In the genomic region with DNA sequence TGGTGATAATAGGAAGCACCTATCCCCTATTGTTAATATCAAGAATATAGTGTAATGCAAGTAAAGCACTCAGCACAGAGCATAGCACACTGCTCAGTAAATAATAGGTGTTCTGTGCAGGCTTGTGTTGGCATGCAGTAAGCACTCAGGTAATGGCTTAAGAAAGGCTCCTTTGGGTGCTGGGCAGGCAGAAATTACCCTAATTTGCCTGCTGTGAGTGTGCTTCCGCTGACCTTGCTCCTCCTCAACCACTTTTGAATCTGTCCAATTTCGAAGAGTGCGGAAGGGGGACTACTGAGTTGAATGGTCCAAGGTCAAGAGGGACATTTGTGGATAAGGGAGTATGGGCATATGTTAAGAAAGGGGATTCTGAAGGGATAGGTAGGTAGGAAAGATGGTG, we compare ENCODE assay signal across 14 cellular contexts. TPM values are rescaled to one million over a fixed set of nuclear protein-coding genes. Genes with fewer than 3 reads are reported as not detected.
DNase-seq lines count a peak whose midpoint lies in the region; ATAC-seq, FAIRE-seq and TF ChIP-seq lines count a peak whose summit lies in the region.
"Had no signal": no experiment of that assay in that cellular context is flagged by ENCODE, and none has a peak within 500 bp of the region (broad histone marks: within the 10 kb centered on the region; RNA-seq: fewer than 3 reads in every experiment).

No MANE protein-coding gene starts in this region.

- H3K36me3 ChIP-seq in mesodermal cell (ENCODE audit: control insufficient read depth, insufficient read depth, low read length) = peaks cover 86% of the 10 kb centered on the region

- no peaks in the 10 kb centered on the region for H3K4me1 ChIP-seq in mesodermal cell (ENCODE audit: control insufficient read depth, insufficient read depth, low read length, poor library complexity, severe bottlenecking)

- TF ChIP-seq CTCF in 22Rv1 (IDR thresholded peaks at IDR 0.05) = no peak

- H3K27ac Mint-ChIP-seq in activated naive CD4-positive, alpha-beta T cell treated with anti-CD3 and anti-CD28 coated beads, Interleukin-2, amount 50 U/mL, for 72 hours = peak overlapping the region; percentile 73 to 83

- H3K27ac ChIP-seq in 22Rv1 = peak overlapping the region; percentile 62
- peak overlapping the region; percentile 8 for H3K27ac ChIP-seq in mesodermal cell (ENCODE audit: low read depth, low read length, severe bottlenecking)
- H3K27ac ChIP-seq: C4-2B, lower lobe of right lung had no signal

- no peak overlapping the region for H3K4me3 ChIP-seq in mesodermal cell (ENCODE audit: extremely low read depth, insufficient read depth, low read length, poor library complexity, severe bottlenecking)
- H3K4me3 ChIP-seq: lower lobe of right lung, skin epidermis had no signal

- FAIRE-seq in GM19239 (lab: Jason Lieb, UNC) = peak; percentile 21

- H3K9me3 Mint-ChIP-seq in activated naive CD4-positive, alpha-beta T cell treated with anti-CD3 and anti-CD28 coated beads, Interleukin-2, amount 50 U/mL, for 72 hours = no peaks in the 10 kb centered on the region
- H3K9me3 Mint-ChIP-seq: activated CD4-positive, alpha-beta T cell treated with anti-CD3 and anti-CD28 coated beads, Interleukin-2, amount 10 ng/mL, durations not matched to agents 7 days and 5 days had no signal

- H3K36me3 Mint-ChIP-seq in activated naive CD4-positive, alpha-beta T cell treated with anti-CD3 and anti-CD28 coated beads, Interleukin-2, amount 50 U/mL, for 72 hours = peaks cover 31 to 32% of the 10 kb centered on the region in 2 donors

- 94 to 100% methylated on average over 2 to 3 of the region's 3 CpGs for WGBS in mesodermal cell (ENCODE audit: insufficient coverage in 2 of 2), 2 experiments

- ATAC-seq in activated naive CD4-positive, alpha-beta T cell treated with anti-CD3 and anti-CD28 coated beads, Interleukin-2, amount 50 U/mL, for 72 hours = peak in 1 of 2 donors; percentile 17
- ATAC-seq in HG03521 (IDR thresholded peaks at IDR 0.05; ENCODE audit: unreplicated experiment) = no peak
- ATAC-seq: foreskin keratinocyte, lower lobe of right lung had no signal

- no peaks in the 10 kb centered on the region for H3K9me3 ChIP-seq in mesodermal cell (ENCODE audit: control insufficient read depth, low read length)
- H3K9me3 ChIP-seq: lower lobe of right lung had no signal

- no peak for DNase-seq in GM19239 (ENCODE audit: insufficient read length, low spot score)
- DNase-seq in activated naive CD4-positive, alpha-beta T cell treated with anti-CD3 and anti-CD28 coated beads, Interleukin-2, amount 50 U/mL, for 72 hours (ENCODE audit: low spot score in 2 of 2) = no peak
- no peak for DNase-seq in mucosa of gallbladder (ENCODE audit: low spot score)
- DNase-seq in UCSD-AML1 (lab: John Stamatoyannopoulos, UW; ENCODE audit: unreplicated experiment) = no peak
- no peak for DNase-seq in NCI-H510A (lab: John Stamatoyannopoulos, UW)
- DNase-seq: activated CD4-positive, alpha-beta T cell treated with anti-CD3 and anti-CD28 coated beads, Interleukin-2, amount 10 ng/mL, durations not matched to agents 7 days and 5 days; foreskin keratinocyte; MV-4-11 had no signal

RNA-seq across cellular contexts. Expression of a gene that starts 15.4 kb away (rescaled TPM):
- 100 to 1,000 TPM; 197 to 431 TPM for total RNA-seq in activated naive CD4-positive, alpha-beta T cell treated with anti-CD3 and anti-CD28 coated beads, Interleukin-2, amount 50 U/mL, for 72 hours
- polyA plus RNA-seq in mesodermal cell (2013, experiment 1 of 2) = 311 TPM
- polyA plus RNA-seq in mesodermal cell (2013, experiment 2 of 2) = 329 TPM
- 190 TPM for total RNA-seq in mucosa of gallbladder
